ENCODE assay signal across 9 cellular contexts in genomic region chr12:114667669-114668150, GRCh38. TPM values are rescaled to one million over a fixed set of nuclear protein-coding genes. Genes with fewer than 3 reads are reported as not detected.
DNase-seq lines count a peak whose midpoint lies in the region; ATAC-seq and TF ChIP-seq lines count a peak whose summit lies in the region.
"Had no signal": no experiment of that assay in that cellular context is flagged by ENCODE, and none has a peak within 500 bp of the region (broad histone marks: within the 10 kb centered on the region; RNA-seq: fewer than 3 reads in every experiment).

No MANE protein-coding gene starts in this region.

- TF ChIP-seq CTCF in BJ (IDR thresholded peaks at IDR 0.05; ENCODE audit: insufficient read depth, low read depth, low read length) = no peak
- TF ChIP-seq CTCF in PC-9 (conservative IDR thresholded peaks at IDR 0.05) = no peak
- no peak for TF ChIP-seq CTCF in fibroblast of mammary gland (conservative IDR thresholded peaks at IDR 0.05; ENCODE audit: control insufficient read depth, insufficient read depth, low read depth, low read length)
- no peak for TF ChIP-seq CTCF in prostate gland (IDR thresholded peaks at IDR 0.05)

- WGBS in prostate gland = 18% methylated on average over 16 of the region's 16 CpGs

- peak overlapping the region; percentile 58 for H3K4me2 ChIP-seq in PC-9

- H3K9me2 ChIP-seq in PC-9 (ENCODE audit: insufficient read depth) = no peaks in the 10 kb centered on the region

- TF ChIP-seq POLR2A in prostate gland (IDR thresholded peaks at IDR 0.05) = no peak

- ATAC-seq in HG03095 (IDR thresholded peaks at IDR 0.05; ENCODE audit: unreplicated experiment) (no peak), GM21717 (IDR thresholded peaks at IDR 0.05; ENCODE audit: unreplicated experiment) (no peak)

- H2AFZ ChIP-seq in PC-9 = no peak overlapping the region

- DNase-seq in BJ (ENCODE audit: low read depth) (no peak), PC-9 (no peak), fibroblast of mammary gland (ENCODE audit: low read depth) (no peak), prostate gland (ENCODE audit: low spot score) (no peak), NCI-H1436 treated with DMSO at 0.1 percent for 48 hours (lab: John Stamatoyannopoulos, UW) (no peak), pons (ENCODE audit: low spot score) (no peak)
- DNase-seq: COR-L47 had no signal

- intact Hi-C loops in PC-9 (cut with micrococcal nuclease; ENCODE audit: unreplicated experiment) (no loop called here), prostate gland (cut with DNase I) (loop anchor here (2.0 to 10.0 kb wide), 3 partner anchors 505 to 1087 kb away; no protein-coding TSS in a partner anchor)

- BruUV-seq in PC-9 (replicated peaks; lab: Mats Ljungman, UMichigan) = no TSS peak

- H3K9me3 ChIP-seq in PC-9 (ENCODE audit: insufficient read depth, low read depth) (no peaks in the 10 kb centered on the region), prostate gland (no peaks in the 10 kb centered on the region)

- no peak overlapping the region for H3K27ac ChIP-seq in PC-9
- H3K27ac ChIP-seq in prostate gland = peak overlapping the region; percentile 88 to 98

- H3K4me1 ChIP-seq in PC-9 (replicated peaks; ENCODE audit: insufficient read depth) = no peaks in the 10 kb centered on the region
- H3K4me1 ChIP-seq in prostate gland (replicated peaks) = no peaks in the 10 kb centered on the region

- no peaks in the 10 kb centered on the region for H4K20me1 ChIP-seq in PC-9 (ENCODE audit: insufficient read depth)

- peaks cover 6% of the 10 kb centered on the region for H3K36me3 ChIP-seq in BJ (ENCODE audit: control insufficient read depth, insufficient read depth, low read length)
- no peaks in the 10 kb centered on the region for H3K36me3 ChIP-seq in PC-9 (ENCODE audit: low read depth)
- no peaks in the 10 kb centered on the region for H3K36me3 ChIP-seq in prostate gland

- CTCF ChIA-PET in BJ (lab: Yijun Ruan, JAX) (interaction anchor here (0.6 to 7.8 kb wide), 10 partner anchors 14 to 1253 kb away, joined by 3 to 59 read pairs (median 4); partner anchors contain the start of gene TBX3), PC-9 (lab: Charles Lee) (no interaction called here)

- H3K4me3 ChIP-seq in BJ (ENCODE audit: low read depth, low read length) = peak overlapping the region; percentile 43
- peak overlapping the region; percentile 38; the same call in 1 of the 2 replicates for H3K4me3 ChIP-seq in PC-9
- H3K4me3 ChIP-seq in fibroblast of mammary gland (ENCODE audit: control insufficient read depth, low read depth, low read length) = peak overlapping the region; percentile 47
- H3K4me3 ChIP-seq in prostate gland = peak overlapping the region; percentile 31 to 94

- no peaks in the 10 kb centered on the region for H3F3A ChIP-seq in PC-9 (ENCODE audit: insufficient read depth, low read depth)

- POLR2A ChIA-PET in BJ (lab: Charles Lee) (interaction anchor here (1.1 to 1.5 kb wide), 2 partner anchors 16 to 1087 kb away, joined by 4 to 7 read pairs; partner anchors contain the start of gene TBX3), PC-9 (lab: Charles Lee; ENCODE audit: unreplicated experiment) (no interaction called here)

- H3K27me3 ChIP-seq in BJ (ENCODE audit: control insufficient read depth, insufficient read depth, low read length) (no peaks in the 10 kb centered on the region), PC-9 (ENCODE audit: insufficient read depth, low read depth) (peaks cover 15% of the 10 kb centered on the region; the same call in 1 of the 2 replicates), prostate gland (replicated peaks; ENCODE audit: insufficient read depth) (no peaks in the 10 kb centered on the region)

- H3K79me2 ChIP-seq in PC-9 (ENCODE audit: low read depth) = no peaks in the 10 kb centered on the region

RNA-seq across cellular contexts. Expression of gene TBX3, which starts 16.3 kb away (rescaled TPM):
- 66.4 and 75.7 TPM in 2 replicates for polyA plus RNA-seq in BJ (2011; rRNA removed)
- polyA minus RNA-seq in BJ (2011; rRNA and poly(A)+ RNA removed) = 71.2 and 93.8 TPM in 2 replicates
- total RNA-seq in PC-9 (2021) (not detected in 2 replicates), prostate gland (100 to 1,000 TPM; 155 to 259 TPM)

Comparison
In these comparisons a context has a peak if more than half of its experiments do, and no peak if none do; other contexts are left out.
1. RNA of gene TBX3, which starts 16.3 kb away (total RNA-seq): 155 to 259 TPM in prostate gland; not detected in PC-9; every median in the first group is over 100 times any median in the second.
2. Peak in every context shown above with its lines, with median percentiles within 50 percentile points of each other: H3K4me3 ChIP-seq.